ENCODE assay signal across 8 cellular contexts in genomic region chr2:151290467-151290866, GRCh38. TPM values are rescaled to one million over a fixed set of nuclear protein-coding genes. Genes with fewer than 3 reads are reported as not detected.
DNase-seq lines count a peak whose midpoint lies in the region; ATAC-seq, FAIRE-seq and TF ChIP-seq lines count a peak whose summit lies in the region.

No MANE protein-coding gene starts in this region.

- TF ChIP-seq POLR2A in K562 (conservative IDR thresholded peaks at IDR 0.05) = no peak

- H2AFZ ChIP-seq in K562 (ENCODE audit: low read depth, low read length) = peak overlapping the region; percentile 89

- H3K4me2 ChIP-seq in K562 (ENCODE audit: insufficient read depth, low read length) = peak overlapping the region; percentile 87

- no peak for TF ChIP-seq RAD21 in K562 (CRISPR knock-in tag; conservative IDR thresholded peaks at IDR 0.05 in 1 of 2, IDR thresholded peaks at IDR 0.05 in 1 of 2)

- H4K20me1 ChIP-seq in K562 (replicated peaks; ENCODE audit: control insufficient read depth, insufficient read depth, low read length) = no peaks in the 10 kb centered on the region

- no peak for TF ChIP-seq EP300 in K562 (IDR thresholded peaks at IDR 0.05; ENCODE audit: low read length)

- in situ Hi-C loops in K562 (cut with MboI) = no loop called here

- no peaks in the 10 kb centered on the region for H3K36me3 ChIP-seq in left ventricle myocardium inferior
- H3K36me3 ChIP-seq in K562 (ENCODE audit: control insufficient read depth, insufficient read depth, low read length) = no peaks in the 10 kb centered on the region
- no peaks in the 10 kb centered on the region for H3K36me3 ChIP-seq in mucosa of descending colon (ENCODE audit: low read depth)
- H3K36me3 ChIP-seq in urinary bladder (ENCODE audit: insufficient read depth) = no peaks in the 10 kb centered on the region

- no peak for DNase-seq in left ventricle myocardium inferior
- no peak for DNase-seq in left ventricle myocardium superior
- DNase-seq in K562 (ENCODE audit: extremely low read depth in 1 of 4, low spot score in 3 of 4) = peak in 1 of 4 experiments; percentile 27
- DNase-seq in mucosa of descending colon = no peak
- no peak for DNase-seq in cerebellum (ENCODE audit: low spot score)
- no peak for DNase-seq in NCI-H2171 (lab: John Stamatoyannopoulos, UW)
- DNase-seq in DMS 273 treated with DMSO at 0.1 percent for 48 hours (lab: John Stamatoyannopoulos, UW) = no peak

- BruUV-seq in K562 (replicated peaks; lab: Mats Ljungman, UMichigan) = no TSS peak

- H3K9me3 ChIP-seq in left ventricle myocardium inferior (replicated peaks) = no peaks in the 10 kb centered on the region
- no peaks in the 10 kb centered on the region for H3K9me3 ChIP-seq in K562 (replicated peaks; ENCODE audit: control insufficient read depth, insufficient read depth, low read depth, low read length)
- H3K9me3 ChIP-seq in mucosa of descending colon = no peaks in the 10 kb centered on the region

- POLR2A ChIA-PET in K562 (lab: Yijun Ruan, JAX) = interaction anchor here (1.3 to 3.3 kb wide), 6 partner anchors 8 to 50 kb away, joined by 3 to 12 read pairs (median 5); partner anchors contain the start of gene RBM43

- CTCF ChIA-PET in K562 (lab: Yijun Ruan, JAX; ENCODE audit: low intra/inter-chr PET ratio) = no interaction called here

- H3K9ac ChIP-seq in K562 (ENCODE audit: insufficient read depth in 1 of 2, low read depth in 2 of 2, low read length in 2 of 2) = peak overlapping the region in 1 of 2 experiments; percentile 92; a peak in 3 of 4 replicates

- H3K4me1 ChIP-seq in left ventricle myocardium inferior = peaks cover 33% of the 10 kb centered on the region
- H3K4me1 ChIP-seq in K562 (replicated peaks in 1 of 2; ENCODE audit: control insufficient read depth in 2 of 2, insufficient read depth in 2 of 2, low read length in 2 of 2) = peaks cover 14 to 22% of the 10 kb centered on the region in 2 experiments; a peak in 4 of 5 replicates
- peaks cover 6% of the 10 kb centered on the region for H3K4me1 ChIP-seq in mucosa of descending colon (ENCODE audit: low read depth)
- no peaks in the 10 kb centered on the region for H3K4me1 ChIP-seq in urinary bladder (ENCODE audit: insufficient read depth)

- intact Hi-C loops in left ventricle myocardium inferior (cut with micrococcal nuclease) (no loop called here), left ventricle myocardium superior (cut with micrococcal nuclease) (no loop called here), K562 (cut with micrococcal nuclease) (loop anchor here (5.0 kb wide), 1 partner anchor 47 kb away; no protein-coding TSS in a partner anchor), mucosa of descending colon (cut with DNase I, micrococcal nuclease) (no loop called here)

- TF ChIP-seq CTCF in left ventricle myocardium inferior (IDR thresholded peaks at IDR 0.05; ENCODE audit: borderline replicate concordance) = no peak
- TF ChIP-seq CTCF in K562 (IDR thresholded peaks at IDR 0.05 in 2 of 3, conservative IDR thresholded peaks at IDR 0.05 in 1 of 3; ENCODE audit: insufficient read depth in 2 of 3, low read depth in 1 of 3, low read length in 3 of 3) = no peak
- no peak for TF ChIP-seq CTCF in mucosa of descending colon (IDR thresholded peaks at IDR 0.05)

- ATAC-seq in left ventricle myocardium superior (no peak), K562 (no peak), mucosa of descending colon (no peak)

- FAIRE-seq in K562 (lab: Jason Lieb, UNC) = no peak

- H3K4me3 ChIP-seq in left ventricle myocardium inferior (peak overlapping the region; percentile 83), K562 (peak overlapping the region; percentile 56), mucosa of descending colon (peak overlapping the region; percentile 67), urinary bladder (ENCODE audit: low read depth, low read length) (peak overlapping the region; percentile 93)

- 30% methylated on average over 2 of the region's 2 CpGs for WGBS in K562 (ENCODE audit: insufficient coverage, low coverage, missing lambda C conversion rate)
- WGBS in urinary bladder = 79% methylated on average over 2 of the region's 2 CpGs

- H3K27me3 ChIP-seq in left ventricle myocardium inferior (ENCODE audit: low read depth) (peaks cover 4% of the 10 kb centered on the region), K562 (ENCODE audit: control insufficient read depth in 2 of 2, insufficient read depth in 2 of 2, low read length in 2 of 2) (no peaks in the 10 kb centered on the region)

- H3K27ac ChIP-seq in left ventricle myocardium inferior (replicated peaks) (peak overlapping the region; percentile 95), K562 (ENCODE audit: extremely low read depth, low read depth, low read length) (peak overlapping the region; percentile 93; the same call in 2 of the 3 replicates), urinary bladder (ENCODE audit: low read depth) (peak overlapping the region; percentile 66)

- peaks cover 30% of the 10 kb centered on the region for H3K79me2 ChIP-seq in K562 (ENCODE audit: control insufficient read depth, insufficient read depth, low read length)

- H3K9me1 ChIP-seq in K562 (ENCODE audit: control insufficient read depth, insufficient read depth, low read length) = no peaks in the 10 kb centered on the region

TF ChIP-seq in K562, 482 proteins besides CTCF, POLR2A, EP300 and RAD21 (continues in another document):
- TF ChIP-seq ZNF449 (CRISPR knock-in tag; IDR thresholded peaks at IDR 0.05) = 0 out of 2 replicates have a peak, but pooled peaks have one; percentile 27
- TF ChIP-seq SMAD4 (CRISPR knock-in tag; conservative IDR thresholded peaks at IDR 0.05) = 0 out of 2 replicates have a peak, but pooled peaks have one; percentile 15
- no peak for TF ChIP-seq RHOXF2B (CRISPR knock-in tag; conservative IDR thresholded peaks at IDR 0.05)
- TF ChIP-seq TFAM (CRISPR knock-in tag; conservative IDR thresholded peaks at IDR 0.05) = no peak
- no peak for TF ChIP-seq CTBP1 (IDR thresholded peaks at IDR 0.05; ENCODE audit: borderline replicate concordance)
- TF ChIP-seq SRF (CRISPR knock-in tag; IDR thresholded peaks at IDR 0.05) = 0 out of 4 replicates have a peak, but pooled peaks of 1 of the 2 experiments have one; percentile 8

RNA-seq across cellular contexts. Expression of gene NMI, which starts 1.0 kb away (rescaled TPM):
- 2.9 TPM for total RNA-seq in left ventricle myocardium inferior
- total RNA-seq in left ventricle myocardium superior = 3.9 TPM
- 3.5 and 10.2 TPM in 2 replicates for total RNA-seq in K562 (2011; cell fraction: chromatin; rRNA removed; ENCODE audit: low replicate concordance)
- 1.8 and 2.4 TPM in 2 replicates for total RNA-seq in K562 (2011; cell fraction: nucleolus; rRNA removed)
- total RNA-seq in K562 (2011; cell fraction: nucleoplasm; rRNA removed) = 5.3 and 8.5 TPM in 2 replicates
- total RNA-seq in K562 (2014; rRNA removed) = 21.9 and 23.5 TPM in 2 replicates
- 20.3 and 23.6 TPM in 2 replicates for total RNA-seq in K562 (2014; rRNA removed; fragmentation: Illumina TruSeq; extraction: Trizol)
- total RNA-seq in K562 (2015; rRNA removed; fragmentation: Illumina TruSeq; extraction: Trizol) = 25.0 and 31.1 TPM in 2 replicates
- total RNA-seq in K562 (2021) = 23.3 and 25.0 TPM in 2 replicates
- 13.6 and 17.4 TPM in 2 replicates for polyA plus RNA-seq in K562 (2011; rRNA removed)
- polyA plus RNA-seq in K562 (2011; cell fraction: cytosol; rRNA removed) = 2.3 and 5.3 TPM in 2 replicates
- 2.6 and 4.1 TPM in 2 replicates for polyA plus RNA-seq in K562 (2011; cell fraction: nucleus; rRNA removed)
- polyA plus RNA-seq in K562 (2012) = 49.3 and 55.1 TPM in 2 replicates
- polyA plus RNA-seq in K562 (2014; fragmentation: Illumina TruSeq; extraction: Trizol) = 34.0 and 39.5 TPM in 2 replicates
- 10 to 100 TPM; 29.7 to 36.4 TPM for polyA plus RNA-seq in K562 (2014; fragmentation: Nextera tagmentation; extraction: Ambion mirVana)
- polyA plus RNA-seq in K562 (2014; rRNA removed) = 35.7 and 39.0 TPM in 2 replicates
- polyA minus RNA-seq in K562 (2011; rRNA and poly(A)+ RNA removed) = 11.9 and 15.3 TPM in 2 replicates
- polyA minus RNA-seq in K562 (2011; cell fraction: cytosol; rRNA and poly(A)+ RNA removed) = 4.5 and 7.8 TPM in 2 replicates
- polyA minus RNA-seq in K562 (2011; cell fraction: nucleus; rRNA and poly(A)+ RNA removed) = 3.0 and 4.9 TPM in 2 replicates
- total RNA-seq in mucosa of descending colon = 10 to 100 TPM; 15.0 to 22.6 (median 20.8) TPM
- total RNA-seq in urinary bladder = 21.3 TPM
- 15.9 TPM for polyA plus RNA-seq in urinary bladder
- total RNA-seq in cerebellum = 1.8 TPM

RNA-seq across cellular contexts. Expression of gene RBM43, which starts 28.8 kb away (rescaled TPM):
- total RNA-seq in left ventricle myocardium inferior (1.5 TPM), left ventricle myocardium superior (2.2 TPM), K562 (2014; rRNA removed) (2.3 and 2.6 TPM in 2 replicates), K562 (2014; rRNA removed; fragmentation: Illumina TruSeq; extraction: Trizol) (4.1 and 4.7 TPM in 2 replicates), K562 (2015; rRNA removed; fragmentation: Illumina TruSeq; extraction: Trizol) (2.9 and 3.4 TPM in 2 replicates), K562 (2021) (4.7 and 5.1 TPM in 2 replicates), mucosa of descending colon (1 to 10 TPM; 4.1 to 7.5 (median 5.0) TPM), urinary bladder (14.7 TPM), cerebellum (3.8 TPM)
- total RNA-seq in K562 (2011; cell fraction: chromatin; rRNA removed; ENCODE audit: low replicate concordance) = 3.7 and 6.6 TPM in 2 replicates
- total RNA-seq in K562 (2011; cell fraction: nucleolus; rRNA removed) = 6.1 and 8.0 TPM in 2 replicates
- 6.0 and 10.2 TPM in 2 replicates for total RNA-seq in K562 (2011; cell fraction: nucleoplasm; rRNA removed)
- polyA plus RNA-seq in K562 (2011; rRNA removed) (4.9 and 6.4 TPM in 2 replicates), K562 (2014; fragmentation: Illumina TruSeq; extraction: Trizol) (6.7 and 6.9 TPM in 2 replicates), K562 (2014; fragmentation: Nextera tagmentation; extraction: Ambion mirVana) (1 to 10 TPM; 1.3 to 1.6 TPM), K562 (2014; rRNA removed) (3.8 and 4.7 TPM in 2 replicates), urinary bladder (8.1 TPM)
- 1.9 and 3.4 TPM in 2 replicates for polyA plus RNA-seq in K562 (2011; cell fraction: cytosol; rRNA removed)
- polyA plus RNA-seq in K562 (2011; cell fraction: nucleus; rRNA removed) = 3.5 and 6.2 TPM in 2 replicates
- polyA plus RNA-seq in K562 (2012) = 3.7 and 5.1 TPM in 2 replicates
- 5.7 and 8.2 TPM in 2 replicates for polyA minus RNA-seq in K562 (2011; rRNA and poly(A)+ RNA removed)
- 2.2 and 3.2 TPM in 2 replicates for polyA minus RNA-seq in K562 (2011; cell fraction: cytosol; rRNA and poly(A)+ RNA removed)
- polyA minus RNA-seq in K562 (2011; cell fraction: nucleus; rRNA and poly(A)+ RNA removed) = 4.2 and 7.4 TPM in 2 replicates
